In genomic region chr2:208718828-208719227, GRCh38 we compare ENCODE assay signal across 28 cellular contexts.
"Had no signal": no experiment of that assay in that cellular context is flagged by ENCODE, and none has a peak within 500 bp of the region (broad histone marks: within the 10 kb centered on the region; RNA-seq: fewer than 3 reads in every experiment).

No MANE protein-coding gene starts in this region.

- H3K27me3 ChIP-seq: neural progenitor cell, ovary, right lobe of liver, sigmoid colon, spleen, suprapubic skin, testis, tibial artery, transverse colon, upper lobe of right lung, uterus had no signal

- ATAC-seq: natural killer cell; psoas muscle; right cardiac atrium; right lobe of liver; stimulated activated memory B cell treated with anti-CD40 and anti-IgM and Interleukin-4, amounts not matched to agents 10 μg/mL and 1 μg/mL and 100 μg/mL, for 72 hours; stimulated activated naive CD8-positive, alpha-beta T cell treated with anti-CD3 and anti-CD28 coated beads, Interleukin-15, amount 100 ng/mL, for 72 hours; stimulated activated naive CD8-positive, alpha-beta T cell treated with anti-CD3 and anti-CD28 coated beads, Interleukin-15, Interleukin-2, amounts not matched to agents 100 U/mL and 50 U/mL, for 24 hours; upper lobe of right lung had no signal

- H3K4me1 ChIP-seq: neural progenitor cell, parathyroid adenoma, psoas muscle, right lobe of liver, sigmoid colon, suprapubic skin, testis, tibial artery, upper lobe of right lung, uterus had no signal

- H3K27ac ChIP-seq: neural progenitor cell, ovary, parathyroid adenoma, psoas muscle, right lobe of liver, sigmoid colon, spleen, suprapubic skin, testis, tibial artery, upper lobe of right lung, uterus had no signal

- H3K4me3 ChIP-seq: neural progenitor cell, ovary, psoas muscle, right lobe of liver, sigmoid colon, smooth muscle cell, spleen, suprapubic skin, testis, tibial artery, transverse colon, upper lobe of right lung, uterus had no signal

- H3K9me3 ChIP-seq: ovary, psoas muscle, right lobe of liver, sigmoid colon, spleen, suprapubic skin, testis, tibial artery, transverse colon, upper lobe of right lung, uterus had no signal

- DNase-seq: natural killer cell; occipital lobe; ovary; posterior cingulate gyrus; psoas muscle; right cardiac atrium; right lobe of liver; sigmoid colon; spleen; stimulated activated CD4-positive, alpha-beta T cell treated with anti-CD3 and anti-CD28 coated beads, Interleukin-12 subunit alpha, Interleukin-12 subunit beta, amount 100 ng/mL, for 4 hours; stimulated activated CD4-positive, alpha-beta T cell treated with anti-CD3 and anti-CD28 coated beads, Interleukin-1b, Interleukin-23, amount 100 ng/mL, for 48 hours; stimulated activated CD4-positive, alpha-beta T cell treated with anti-CD3 and anti-CD28 coated beads, Interleukin-4, amount 100 ng/mL, for 1 hour; stimulated activated CD4-positive, alpha-beta T cell treated with anti-CD3 and anti-CD28 coated beads, Interleukin-4, amount 100 ng/mL, for 4 hours; stimulated activated CD8-positive, alpha-beta memory T cell treated with anti-CD3 and anti-CD28 coated beads, Interleukin-4, amount 100 ng/mL, for 48 hours; stimulated activated naive CD4-positive, alpha-beta T cell; stimulated activated naive CD8-positive, alpha-beta T cell treated with anti-CD3 and anti-CD28 coated beads, Interleukin-15, amount 100 ng/mL, for 72 hours; stimulated activated naive CD8-positive, alpha-beta T cell treated with anti-CD3 and anti-CD28 coated beads, Interleukin-15, Interleukin-2, amounts not matched to agents 100 U/mL and 50 U/mL, for 24 hours; substantia nigra; testis; tibial artery; transverse colon; upper lobe of right lung; uterus had no signal

- H3K9ac ChIP-seq: neural progenitor cell, parathyroid adenoma had no signal

- H3K36me3 ChIP-seq: neural progenitor cell, ovary, right lobe of liver, sigmoid colon, spleen, suprapubic skin, tibial artery, transverse colon, upper lobe of right lung, uterus had no signal
